ENCODE assay signal across 8 cellular contexts in genomic region chr19:56507446-56508281, GRCh38. TPM values are rescaled to one million over a fixed set of nuclear protein-coding genes. Genes with fewer than 3 reads are reported as not detected.
DNase-seq lines count a peak whose midpoint lies in the region; ATAC-seq, FAIRE-seq and TF ChIP-seq lines count a peak whose summit lies in the region.

ZNF471 (plus strand) TSS chr19:56507855; CDS start chr19:56511572, 3,717 bp downstream.

- peaks cover 9% of the 10 kb centered on the region for H3K9me3 Mint-ChIP-seq in activated CD8-positive, alpha-beta memory T cell treated with anti-CD3 and anti-CD28 coated beads, Interleukin-2, amount 10 ng/mL, durations not matched to agents 7 days and 5 days (ENCODE audit: low read depth)
- peaks cover 5% of the 10 kb centered on the region for H3K9me3 Mint-ChIP-seq in memory B cell
- peaks cover 7% of the 10 kb centered on the region for H3K9me3 Mint-ChIP-seq in Calu3 (ENCODE audit: low read depth, unreplicated experiment)

- in situ Hi-C loops in GM13977 (cut with MboI; ENCODE audit: low pct_unique_long_range_greater_than_20kb, low sequenced_read_pairs, unreplicated experiment): no loop called here

- intact Hi-C loops in Calu3 (cut with micrococcal nuclease; ENCODE audit: unreplicated experiment): no loop called here

- H3K36me3 Mint-ChIP-seq in activated CD8-positive, alpha-beta memory T cell treated with anti-CD3 and anti-CD28 coated beads, Interleukin-2, amount 10 ng/mL, durations not matched to agents 7 days and 5 days: peaks cover 4% of the 10 kb centered on the region
- H3K36me3 Mint-ChIP-seq in memory B cell (peaks cover under 1% of the 10 kb centered on the region), Calu3 (ENCODE audit: insufficient read depth, unreplicated experiment) (no peaks in the 10 kb centered on the region)

- peaks cover 2% of the 10 kb centered on the region for H3K27me3 Mint-ChIP-seq in activated CD8-positive, alpha-beta memory T cell treated with anti-CD3 and anti-CD28 coated beads, Interleukin-2, amount 10 ng/mL, durations not matched to agents 7 days and 5 days
- H3K27me3 Mint-ChIP-seq in memory B cell: no peaks in the 10 kb centered on the region
- H3K27me3 Mint-ChIP-seq in Calu3 (ENCODE audit: unreplicated experiment): no peaks in the 10 kb centered on the region

- peak; percentile 96 for FAIRE-seq in endometrium (lab: Jason Lieb, UNC)

- peak; percentile 99 for ATAC-seq in activated CD8-positive, alpha-beta memory T cell treated with anti-CD3 and anti-CD28 coated beads, Interleukin-2, amount 10 ng/mL, durations not matched to agents 7 days and 5 days
- peak; percentile 96 for ATAC-seq in memory B cell (ENCODE audit: low read depth)

- H3K4me3 Mint-ChIP-seq in activated CD8-positive, alpha-beta memory T cell treated with anti-CD3 and anti-CD28 coated beads, Interleukin-2, amount 10 ng/mL, durations not matched to agents 7 days and 5 days: peak within 1 kb of the TSS; percentile 45
- H3K4me3 Mint-ChIP-seq in memory B cell (no peak within 1 kb of the TSS), Calu3 (ENCODE audit: low read depth, unreplicated experiment) (no peak within 1 kb of the TSS)

- CTCF ChIA-PET in activated CD8-positive, alpha-beta memory T cell treated with anti-CD3 and anti-CD28 coated beads, Interleukin-2, amount 10 ng/mL, durations not matched to agents 7 days and 5 days (lab: Charles Lee): no interaction called here
- CTCF ChIA-PET in Calu3 (lab: Charles Lee): no interaction called here

- BruUV-seq in Calu3 (replicated peaks; lab: Mats Ljungman, UMichigan): no TSS peak

- no peak for TF ChIP-seq CTCF in GM13977 (IDR thresholded peaks at IDR 0.05; ENCODE audit: extremely low read depth, insufficient read depth, missing control alignments)
- TF ChIP-seq CTCF in Calu3 (IDR thresholded peaks at IDR 0.05; ENCODE audit: unreplicated experiment): no peak

- H3K27ac Mint-ChIP-seq in activated CD8-positive, alpha-beta memory T cell treated with anti-CD3 and anti-CD28 coated beads, Interleukin-2, amount 10 ng/mL, durations not matched to agents 7 days and 5 days: no peak within 1 kb of the TSS
- no peak within 1 kb of the TSS for H3K27ac Mint-ChIP-seq in memory B cell
- H3K27ac Mint-ChIP-seq in Calu3 (ENCODE audit: unreplicated experiment): no peak within 1 kb of the TSS

- DNase-seq in GM13977 (ENCODE audit: low spot score): peak; percentile 58
- peak; percentile 93 for DNase-seq in NCI-H460 (ENCODE audit: extremely low read depth, low read depth)
- peak; percentile 90 for DNase-seq in activated CD8-positive, alpha-beta memory T cell treated with anti-CD3 and anti-CD28 coated beads, Interleukin-2, amount 10 ng/mL, durations not matched to agents 7 days and 5 days
- DNase-seq in memory B cell (ENCODE audit: low spot score in 2 of 2): peak; percentile 65 to 74
- peak; percentile 58 for DNase-seq in stimulated activated CD8-positive, alpha-beta memory T cell treated with anti-CD3 and anti-CD28 coated beads, Interleukin-12 subunit alpha, Interleukin-12 subunit beta, amount 100 ng/mL, for 1 hour (ENCODE audit: low read depth)
- DNase-seq in Calu3: no peak
- no peak for DNase-seq in GDM1 (lab: John Stamatoyannopoulos, UW)

- H3K4me1 Mint-ChIP-seq in activated CD8-positive, alpha-beta memory T cell treated with anti-CD3 and anti-CD28 coated beads, Interleukin-2, amount 10 ng/mL, durations not matched to agents 7 days and 5 days: peaks cover 6% of the 10 kb centered on the region
- no peaks in the 10 kb centered on the region for H3K4me1 Mint-ChIP-seq in memory B cell
- H3K4me1 Mint-ChIP-seq in Calu3 (ENCODE audit: low read depth, unreplicated experiment): no peaks in the 10 kb centered on the region

RNA-seq across cellular contexts. Expression of gene ZNF471, which starts in this region (rescaled TPM):
- total RNA-seq in NCI-H460 (2014; rRNA removed; shearing (Covaris generic)): 0.98 and 1.8 TPM in 2 replicates
- 0.31 and 4.1 TPM in 2 replicates for polyA plus RNA-seq in NCI-H460 (2014; cell fraction: nucleus; rRNA removed)
- total RNA-seq in activated CD8-positive, alpha-beta memory T cell treated with anti-CD3 and anti-CD28 coated beads, Interleukin-2, amount 10 ng/mL, durations not matched to agents 7 days and 5 days: under 1 TPM; 0.55 to 0.77 TPM
- 0.07 TPM in 1 of 2 replicates, not detected in the other for total RNA-seq in Calu3 (2022)

Comparison
In these comparisons a context has a peak if more than half of its experiments do, and no peak if none do; other contexts are left out.
1. Peak in DNase-seq and ATAC-seq in activated CD8-positive, alpha-beta memory T cell treated with anti-CD3 and anti-CD28 coated beads, Interleukin-2, amount 10 ng/mL, durations not matched to agents 7 days and 5 days; RNA of the gene not detected or under 1 TPM.
2. DNase-seq: peak in GM13977 (single experiment), NCI-H460 (single experiment), memory B cell (2 of 2) and stimulated activated CD8-positive, alpha-beta memory T cell treated with anti-CD3 and anti-CD28 coated beads, Interleukin-12 subunit alpha, Interleukin-12 subunit beta, amount 100 ng/mL, for 1 hour (single experiment); none in Calu3 (single experiment) and GDM1 (single experiment).